In the genomic region with DNA sequence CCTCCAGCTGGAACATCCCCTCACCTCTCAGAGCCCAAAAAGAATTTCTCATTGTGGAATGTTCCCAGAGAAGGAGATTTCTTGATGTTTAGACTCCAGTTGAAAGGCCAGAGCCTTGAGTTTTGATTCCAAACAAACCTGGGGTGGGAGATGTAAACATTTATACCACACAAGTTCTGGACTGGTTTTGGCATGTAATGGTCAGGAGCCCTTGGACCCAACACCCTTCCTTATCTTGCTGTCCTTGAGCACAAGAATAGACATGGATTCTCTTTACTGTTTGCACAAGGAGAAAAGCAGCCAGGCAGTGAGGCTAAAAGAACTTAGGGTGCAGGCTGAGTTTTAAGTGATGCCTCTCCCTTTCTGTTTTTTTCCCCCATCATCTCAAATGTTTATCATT, we compare ENCODE assay signal across 1 cellular context.
TF ChIP-seq lines count a peak whose summit lies in the region.

No MANE protein-coding gene starts in this region.

TF ChIP-seq in IMR-90, 13 proteins besides CTCF, POLR2A, EP300 and RAD21:
- TF ChIP-seq MAZ (IDR thresholded peaks at IDR 0.05; ENCODE audit: borderline replicate concordance, low read depth, low read length) (no peak), MXI1 (IDR thresholded peaks at IDR 0.05; ENCODE audit: borderline replicate concordance, low read depth, low read length) (no peak), RFX5 (IDR thresholded peaks at IDR 0.05; ENCODE audit: low read depth, low read length) (no peak), MAFK (IDR thresholded peaks at IDR 0.05; ENCODE audit: low read depth, low read length) (no peak), RCOR1 (IDR thresholded peaks at IDR 0.05; ENCODE audit: insufficient replicate concordance, low read length) (no peak), CEBPB (IDR thresholded peaks at IDR 0.05; ENCODE audit: low read depth, low read length) (no peak), SMC3 (IDR thresholded peaks at IDR 0.05; ENCODE audit: low read depth, low read length) (no peak), BHLHE40 (IDR thresholded peaks at IDR 0.05; ENCODE audit: low read depth, low read length) (no peak), FOS (IDR thresholded peaks at IDR 0.05; ENCODE audit: low read depth, low read length) (no peak)
- TF ChIP-seq, protein P1, sequence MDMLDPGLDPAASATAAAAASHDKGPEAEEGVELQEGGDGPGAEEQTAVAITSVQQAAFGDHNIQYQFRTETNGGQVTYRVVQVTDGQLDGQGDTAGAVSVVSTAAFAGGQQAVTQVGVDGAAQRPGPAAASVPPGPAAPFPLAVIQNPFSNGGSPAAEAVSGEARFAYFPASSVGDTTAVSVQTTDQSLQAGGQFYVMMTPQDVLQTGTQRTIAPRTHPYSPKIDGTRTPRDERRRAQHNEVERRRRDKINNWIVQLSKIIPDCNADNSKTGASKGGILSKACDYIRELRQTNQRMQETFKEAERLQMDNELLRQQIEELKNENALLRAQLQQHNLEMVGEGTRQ (IDR thresholded peaks at IDR 0.05; ENCODE audit: low read depth, low read length), result no peak
